12 cellular contexts compared by ENCODE assay signal in the genomic region with DNA sequence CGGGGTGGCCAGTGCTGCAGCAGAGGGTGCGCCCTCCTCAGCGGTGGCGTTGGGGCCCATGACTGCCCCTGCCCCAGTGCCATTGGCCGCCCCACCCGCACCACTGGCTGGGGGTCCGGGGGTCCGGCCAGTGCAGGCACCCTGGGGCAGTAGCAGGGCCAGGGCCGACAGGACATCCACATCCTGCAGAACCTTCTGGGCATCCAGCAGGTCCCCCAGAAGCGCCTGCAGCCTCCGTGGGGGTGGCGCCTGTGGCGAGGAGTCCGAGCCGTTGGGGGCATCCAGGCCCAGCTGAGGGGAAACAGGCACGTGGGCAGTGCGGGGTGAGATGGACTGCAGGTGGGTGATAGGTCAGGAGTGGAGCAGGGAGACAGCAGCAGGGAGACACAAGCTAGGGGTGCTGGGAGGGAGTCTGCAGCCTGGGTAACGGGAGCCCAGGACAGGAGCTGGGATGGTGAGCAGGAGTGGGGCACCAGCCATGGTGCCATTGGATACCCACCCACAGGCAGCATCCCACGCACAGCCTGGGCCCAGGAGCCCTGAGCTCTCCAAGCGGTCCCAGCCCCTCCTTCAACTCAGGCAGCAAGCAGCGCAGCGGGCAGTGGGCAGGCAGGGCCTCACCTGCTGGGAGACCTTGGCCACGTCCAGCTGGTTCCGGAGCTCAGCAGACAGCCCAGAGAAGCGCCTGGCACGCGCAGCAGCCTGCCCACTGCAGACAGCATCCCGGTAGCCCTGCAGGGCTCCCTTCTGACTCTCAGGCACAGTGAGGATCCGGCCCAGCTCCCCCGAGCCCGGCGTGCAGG. TPM values are rescaled to one million over a fixed set of nuclear protein-coding genes. Genes with fewer than 3 reads are reported as not detected.
"Had no signal": no experiment of that assay in that cellular context is flagged by ENCODE, and none has a peak within 500 bp of the region (broad histone marks: within the 10 kb centered on the region; RNA-seq: fewer than 3 reads in every experiment).

No MANE protein-coding gene starts in this region.

- H3K36me3 ChIP-seq: colonic mucosa, uterus had no signal

- H3K27ac Mint-ChIP-seq: activated CD4-positive, alpha-beta T cell treated with anti-CD3 and anti-CD28 coated beads, Interleukin-2, amount 10 ng/mL, durations not matched to agents 7 days and 5 days; activated naive CD4-positive, alpha-beta T cell treated with anti-CD3 and anti-CD28 coated beads for 36 hours had no signal

- H3K9me3 Mint-ChIP-seq: activated CD4-positive, alpha-beta T cell treated with anti-CD3 and anti-CD28 coated beads, Interleukin-2, amount 10 ng/mL, durations not matched to agents 7 days and 5 days; activated naive CD4-positive, alpha-beta T cell treated with anti-CD3 and anti-CD28 coated beads for 36 hours; naive thymus-derived CD8-positive, alpha-beta T cell had no signal

- H3K4me3 Mint-ChIP-seq: activated CD4-positive, alpha-beta T cell treated with anti-CD3 and anti-CD28 coated beads, Interleukin-2, amount 10 ng/mL, durations not matched to agents 7 days and 5 days; activated naive CD4-positive, alpha-beta T cell treated with anti-CD3 and anti-CD28 coated beads for 36 hours; naive thymus-derived CD8-positive, alpha-beta T cell had no signal

- H3K4me3 ChIP-seq: colonic mucosa, heart left ventricle, mucosa of descending colon, right atrium auricular region, tibial artery, uterus had no signal

- H3K27me3 Mint-ChIP-seq: activated CD4-positive, alpha-beta T cell treated with anti-CD3 and anti-CD28 coated beads, Interleukin-2, amount 10 ng/mL, durations not matched to agents 7 days and 5 days; naive thymus-derived CD8-positive, alpha-beta T cell had no signal

- H3K4me1 ChIP-seq: right atrium auricular region, uterus had no signal

- H3K9me3 ChIP-seq: colonic mucosa, heart left ventricle, mucosa of descending colon, right atrium auricular region, tibial artery, uterus had no signal

- H3K27ac ChIP-seq: colonic mucosa, heart left ventricle, right atrium auricular region, tibial artery, uterus had no signal

- H3K27me3 ChIP-seq: colonic mucosa, heart left ventricle, right atrium auricular region, tibial artery, uterus had no signal

- DNase-seq: activated naive CD4-positive, alpha-beta T cell treated with anti-CD3 and anti-CD28 coated beads for 36 hours; heart left ventricle; tibial artery; uterus had no signal

RNA-seq across cellular contexts. Expression of gene FUT7, which starts 10.9 kb away (rescaled TPM):
- total RNA-seq: activated naive CD4-positive, alpha-beta T cell treated with anti-CD3 and anti-CD28 coated beads for 36 hours; colonic mucosa; fibroblast of lung; frontal cortex; uterus had no signal
- polyA plus RNA-seq: fibroblast of lung had no signal

RNA-seq across cellular contexts. Expression of gene CLIC3, which starts 24.6 kb away (rescaled TPM):
- total RNA-seq: activated naive CD4-positive, alpha-beta T cell treated with anti-CD3 and anti-CD28 coated beads for 36 hours; frontal cortex; left lobe of liver had no signal
